11 cellular contexts compared by ENCODE assay signal in the genomic region with DNA sequence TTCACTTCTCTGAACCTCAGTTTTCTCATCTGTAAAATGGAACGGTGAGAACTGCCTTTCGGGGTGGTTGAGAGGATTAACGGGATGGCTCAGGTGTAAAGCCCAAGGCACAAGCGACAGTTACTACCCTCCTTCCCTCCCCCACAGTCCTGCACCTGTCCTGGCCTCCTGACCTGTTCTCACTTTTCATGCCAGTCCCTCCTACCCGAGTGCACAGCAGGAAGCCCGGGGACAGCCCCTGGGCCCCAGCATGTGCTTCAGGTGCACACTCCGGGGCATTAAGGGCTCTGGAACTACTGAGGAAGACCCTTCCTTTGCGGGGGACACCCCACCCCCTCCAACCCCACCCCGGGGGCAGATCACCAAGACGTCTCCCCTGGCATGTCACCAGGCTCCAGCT. TPM values are rescaled to one million over a fixed set of nuclear protein-coding genes. Genes with fewer than 3 reads are reported as not detected.
"Had no signal": no experiment of that assay in that cellular context is flagged by ENCODE, and none has a peak within 500 bp of the region (broad histone marks: within the 10 kb centered on the region; RNA-seq: fewer than 3 reads in every experiment).

No MANE protein-coding gene starts in this region.

RNA-seq across cellular contexts. Expression of a gene that starts 34.2 kb away (rescaled TPM):
- total RNA-seq: activated CD4-positive, alpha-beta memory T cell treated with anti-CD3 and anti-CD28 coated beads for 36 hours; activated T-cell treated with anti-CD3 and anti-CD28 coated beads, Interleukin-2, amount 50 U/mL, for 72 hours; esophagus squamous epithelium; gastroesophageal sphincter; lower leg skin; sciatic nerve; subcutaneous adipose tissue; T-helper 17 cell; upper lobe of left lung had no signal
- polyA plus RNA-seq: neural cell, small intestine had no signal
